ENCODE assay signal across 20 cellular contexts in genomic region chr5:2191972-2192371, GRCh38.
"Had no signal": no experiment of that assay in that cellular context is flagged by ENCODE, and none has a peak within 500 bp of the region (broad histone marks: within the 10 kb centered on the region; RNA-seq: fewer than 3 reads in every experiment).

No MANE protein-coding gene starts in this region.

- H3K27me3 Mint-ChIP-seq: activated B cell treated with CpG ODN at 0.5 μM for 24 hours; activated CD4-positive, alpha-beta memory T cell treated with anti-CD3 and anti-CD28 coated beads for 36 hours; activated naive CD8-positive, alpha-beta T cell treated with anti-CD3 and anti-CD28 coated beads, Interleukin-2, amount 10 ng/mL, durations not matched to agents 7 days and 5 days had no signal

- H3K36me3 Mint-ChIP-seq: activated CD4-positive, alpha-beta memory T cell treated with anti-CD3 and anti-CD28 coated beads for 36 hours; activated naive CD8-positive, alpha-beta T cell treated with anti-CD3 and anti-CD28 coated beads, Interleukin-2, amount 10 ng/mL, durations not matched to agents 7 days and 5 days had no signal

- H3K27ac ChIP-seq: adrenal gland, Peyer's patch, RWPE1, SJCRH30 had no signal

- H3K9me3 Mint-ChIP-seq: activated B cell treated with CpG ODN at 0.5 μM for 24 hours had no signal

- H3K27ac Mint-ChIP-seq: activated B cell treated with CpG ODN at 0.5 μM for 24 hours; activated CD4-positive, alpha-beta memory T cell treated with anti-CD3 and anti-CD28 coated beads for 36 hours; activated CD4-positive, alpha-beta T cell treated with anti-CD3 and anti-CD28 coated beads, Interleukin-2, amount 10 ng/mL, durations not matched to agents 7 days and 5 days; activated naive CD8-positive, alpha-beta T cell treated with anti-CD3 and anti-CD28 coated beads, Interleukin-2, amount 10 ng/mL, durations not matched to agents 7 days and 5 days; T-helper 2 cell treated with Interferon-gamma antibody and Interleukin-4, amounts not matched to agents 5 μg/mL and 100 μg/mL, for 36 hours had no signal

- H3K4me1 Mint-ChIP-seq: activated B cell treated with CpG ODN at 0.5 μM for 24 hours; activated CD4-positive, alpha-beta T cell treated with anti-CD3 and anti-CD28 coated beads, Interleukin-2, amount 10 ng/mL, durations not matched to agents 7 days and 5 days; activated naive CD8-positive, alpha-beta T cell treated with anti-CD3 and anti-CD28 coated beads, Interleukin-2, amount 10 ng/mL, durations not matched to agents 7 days and 5 days had no signal

- DNase-seq: activated B cell treated with CpG ODN at 0.5 μM for 24 hours; activated CD4-positive, alpha-beta memory T cell treated with anti-CD3 and anti-CD28 coated beads for 36 hours; activated CD4-positive, alpha-beta T cell treated with anti-CD3 and anti-CD28 coated beads for 1 hour; activated CD4-positive, alpha-beta T cell treated with anti-CD3 and anti-CD28 coated beads, Interleukin-2, amount 10 ng/mL, durations not matched to agents 7 days and 5 days; activated naive CD4-positive, alpha-beta T cell treated with anti-CD3 and anti-CD28 coated beads, Interleukin-2, amount 50 U/mL, for 16 hours; activated naive CD8-positive, alpha-beta T cell treated with anti-CD3 and anti-CD28 coated beads, Interleukin-2, amount 10 ng/mL, durations not matched to agents 7 days and 5 days; adrenal gland; anterior cingulate cortex; caudate nucleus; MG63; NCI-H1105; NCI-H1436; NCI-H1694 treated with DMSO at 0.1 percent for 48 hours; NCI-H2029 treated with DMSO at 0.1 percent for 48 hours; NCI-H446; SJCRH30; SK-N-SH had no signal

- H3K4me3 Mint-ChIP-seq: activated B cell treated with CpG ODN at 0.5 μM for 24 hours; activated CD4-positive, alpha-beta memory T cell treated with anti-CD3 and anti-CD28 coated beads for 36 hours; activated CD4-positive, alpha-beta T cell treated with anti-CD3 and anti-CD28 coated beads, Interleukin-2, amount 10 ng/mL, durations not matched to agents 7 days and 5 days; activated naive CD8-positive, alpha-beta T cell treated with anti-CD3 and anti-CD28 coated beads, Interleukin-2, amount 10 ng/mL, durations not matched to agents 7 days and 5 days; T-helper 2 cell treated with Interferon-gamma antibody and Interleukin-4, amounts not matched to agents 5 μg/mL and 100 μg/mL, for 36 hours had no signal

- H3K4me3 ChIP-seq: adrenal gland, MG63, Peyer's patch, SJCRH30 had no signal
